ENCODE assay signal across 24 cellular contexts in genomic region chr7:74518654-74519053, GRCh38.
"Had no signal": no experiment of that assay in that cellular context is flagged by ENCODE, and none has a peak within 500 bp of the region (broad histone marks: within the 10 kb centered on the region; RNA-seq: fewer than 3 reads in every experiment).

No MANE protein-coding gene starts in this region.

- H3K27ac ChIP-seq: left lung, lower lobe of right lung, neutrophil, ovary, prostate gland, sigmoid colon, spleen, suprapubic skin, thoracic aorta, uterus had no signal

- H3K4me3 ChIP-seq: left lung, lower lobe of right lung, ovary, prostate gland, sigmoid colon, spleen, suprapubic skin, thoracic aorta, tibial nerve, uterus had no signal

- H3K27me3 ChIP-seq: left lung, neutrophil, ovary, sigmoid colon, spleen, suprapubic skin, tibial nerve, uterus had no signal

- FAIRE-seq: kidney, small intestine had no signal

- H3K36me3 ChIP-seq: neutrophil, ovary, uterus had no signal

- H3K9me3 ChIP-seq: lower lobe of right lung, neutrophil, prostate gland, sigmoid colon, suprapubic skin, thoracic aorta, uterus had no signal

- DNase-seq: hippocampal formation; kidney; left colon; left lung; lower lobe of right lung; mammary epithelial cell; mesenchymal stem cell; naive thymus-derived CD8-positive, alpha-beta T cell; occipital lobe; ovary; retina; sigmoid colon; small intestine; spleen; stimulated activated CD4-positive, alpha-beta T cell treated with anti-CD3 and anti-CD28 coated beads, Interleukin-4, amount 100 ng/mL, for 24 hours; stimulated activated naive CD4-positive, alpha-beta T cell; uterus had no signal

- H3K4me1 ChIP-seq: left lung, lower lobe of right lung, prostate gland, spleen, suprapubic skin, tibial nerve, uterus had no signal

- ATAC-seq: left colon; left lung; naive thymus-derived CD8-positive, alpha-beta T cell; right cardiac atrium; stimulated activated effector memory CD8-positive, alpha-beta T cell treated with anti-CD3 and anti-CD28 coated beads, Interleukin-12 subunit alpha, Interleukin-12 subunit beta, amount 100 ng/mL, for 72 hours had no signal
